1 cellular context compared by ENCODE assay signal in the genomic region with DNA sequence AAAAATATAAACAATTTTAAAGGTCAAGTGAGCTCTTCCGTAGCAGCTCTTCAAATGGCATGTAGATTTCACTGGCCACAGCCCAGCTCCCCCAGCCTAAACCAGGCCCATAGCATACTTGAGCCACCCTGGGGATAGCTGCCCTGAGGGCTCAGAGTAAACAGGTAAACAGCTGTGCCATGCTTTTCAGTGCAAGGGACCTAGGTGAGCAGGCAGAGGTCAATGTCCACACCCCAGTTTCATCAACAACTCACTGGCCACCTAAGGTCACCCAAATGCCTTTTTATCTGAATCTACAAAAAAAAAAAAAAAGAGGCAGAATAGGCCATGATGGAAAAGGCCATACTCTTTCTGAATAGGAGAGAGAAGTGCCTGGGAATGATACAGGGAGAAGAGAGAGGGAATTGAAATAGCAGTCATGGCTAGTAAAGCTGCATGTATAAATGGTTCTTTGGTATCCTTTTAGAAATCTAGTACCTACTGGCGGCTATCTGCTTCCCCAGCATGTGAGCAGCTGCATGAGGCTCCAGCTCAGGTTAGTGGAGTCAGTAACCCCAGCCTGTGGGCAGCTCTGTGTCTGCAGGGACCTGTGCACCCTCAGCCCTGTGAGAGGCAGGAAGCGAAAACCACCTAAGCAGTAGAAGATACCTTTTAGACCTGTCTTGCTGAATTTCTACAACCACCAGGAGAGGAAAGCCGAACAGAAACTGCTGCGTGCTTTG.
A peak's percentile ranks its signal among the peaks of the same experiment; 100 is the strongest.
TF ChIP-seq lines count a peak whose summit lies in the region.

No MANE protein-coding gene starts in this region.

TF ChIP-seq in HepG2, 621 proteins besides CTCF, POLR2A, EP300 and RAD21 (continued from another document and continues in another):
- TF ChIP-seq ZNF724P (CRISPR knock-in tag; IDR thresholded peaks at IDR 0.05; ENCODE audit: borderline replicate concordance) (0 out of 2 replicates have a peak, but pooled peaks have one; percentile 5), TBX2 (CRISPR knock-in tag; IDR thresholded peaks at IDR 0.05; ENCODE audit: borderline replicate concordance) (peak; percentile 93), MAFK (conservative IDR thresholded peaks at IDR 0.05 in 1 of 2, IDR thresholded peaks at IDR 0.05 in 1 of 2; ENCODE audit: low read length in 2 of 2) (no peak), MTF2 (CRISPR knock-in tag; IDR thresholded peaks at IDR 0.05; ENCODE audit: borderline replicate concordance) (no peak), POGZ (CRISPR knock-in tag; IDR thresholded peaks at IDR 0.05) (peak; percentile 65; the same call in 1 of the 2 replicates), KAT7 (CRISPR knock-in tag; IDR thresholded peaks at IDR 0.05; ENCODE audit: borderline replicate concordance) (peak; percentile 48; the same call in 1 of the 2 replicates), NRL (CRISPR knock-in tag; IDR thresholded peaks at IDR 0.05; ENCODE audit: borderline replicate concordance) (peak; percentile 62; the same call in 1 of the 2 replicates), KLF16 (CRISPR knock-in tag; IDR thresholded peaks at IDR 0.05) (peak in 1 of 2 experiments; percentile 88; a peak in 2 of 4 replicates), NFYB (CRISPR knock-in tag; IDR thresholded peaks at IDR 0.05) (0 out of 2 replicates have a peak, but pooled peaks have one; percentile 4), ARNTL (CRISPR knock-in tag; IDR thresholded peaks at IDR 0.05) (peak; percentile 72; the same call in 1 of the 2 replicates), TGIF2 (CRISPR knock-in tag; IDR thresholded peaks at IDR 0.05) (peak; percentile 32), SETDB1 (CRISPR knock-in tag; IDR thresholded peaks at IDR 0.05; ENCODE audit: borderline replicate concordance) (no peak), PHF8 (CRISPR knock-in tag; IDR thresholded peaks at IDR 0.05) (peak; percentile 43; the same call in 1 of the 2 replicates), ZNF572 (CRISPR knock-in tag; IDR thresholded peaks at IDR 0.05) (no peak), GATAD1 (CRISPR knock-in tag; IDR thresholded peaks at IDR 0.05) (peak; percentile 56; the same call in 1 of the 2 replicates), ZNF879 (CRISPR knock-in tag; IDR thresholded peaks at IDR 0.05) (no peak), ERF (CRISPR knock-in tag; IDR thresholded peaks at IDR 0.05) (peak; percentile 75), NR2F2 (IDR thresholded peaks at IDR 0.05; ENCODE audit: borderline replicate concordance, low read depth) (peak; percentile 51; the same call in 1 of the 2 replicates), TARDBP (CRISPR knock-in tag; IDR thresholded peaks at IDR 0.05) (peak; percentile 47; the same call in 1 of the 2 replicates), RARA (CRISPR knock-in tag; IDR thresholded peaks at IDR 0.05) (peak; percentile 90), ZNF136 (CRISPR knock-in tag; IDR thresholded peaks at IDR 0.05; ENCODE audit: low read depth) (no peak), ZNF451 (CRISPR knock-in tag; IDR thresholded peaks at IDR 0.05) (no peak), PITX1 (CRISPR knock-in tag; IDR thresholded peaks at IDR 0.05) (peak; percentile 37; the same call in 1 of the 2 replicates), HOXA5 (CRISPR knock-in tag; IDR thresholded peaks at IDR 0.05) (peak; percentile 16; the same call in 1 of the 2 replicates), ZNF546 (CRISPR knock-in tag; conservative IDR thresholded peaks at IDR 0.05) (no peak), ZNF317 (CRISPR knock-in tag; IDR thresholded peaks at IDR 0.05) (0 out of 2 replicates have a peak, but pooled peaks have one; percentile 25), ZMYM4 (CRISPR knock-in tag; IDR thresholded peaks at IDR 0.05) (peak; percentile 8), ZNF335 (CRISPR knock-in tag; IDR thresholded peaks at IDR 0.05) (peak; percentile 68; the same call in 1 of the 2 replicates), HDAC1 (CRISPR knock-in tag; IDR thresholded peaks at IDR 0.05) (peak; percentile 89), THAP11 (CRISPR knock-in tag; IDR thresholded peaks at IDR 0.05) (peak; percentile 72), MED13 (CRISPR knock-in tag; IDR thresholded peaks at IDR 0.05) (no peak), ZNF331 (CRISPR knock-in tag; IDR thresholded peaks at IDR 0.05) (peak; percentile 86; the same call in 1 of the 2 replicates), RCOR2 (CRISPR knock-in tag; IDR thresholded peaks at IDR 0.05) (peak; percentile 80), KDM6A (CRISPR knock-in tag; IDR thresholded peaks at IDR 0.05; ENCODE audit: low read depth) (peak; percentile 85), NPAS2 (CRISPR knock-in tag; IDR thresholded peaks at IDR 0.05; ENCODE audit: borderline replicate concordance) (no peak), FOXA3 (CRISPR knock-in tag; IDR thresholded peaks at IDR 0.05) (peak; percentile 96), HMG20A (CRISPR knock-in tag; IDR thresholded peaks at IDR 0.05; ENCODE audit: borderline replicate concordance) (peak; percentile 72), FOXA1 (IDR thresholded peaks at IDR 0.05) (no peak), FOXA1 (CRISPR knock-in tag; IDR thresholded peaks at IDR 0.05) (peak; percentile 93), ZNF761 (CRISPR knock-in tag; conservative IDR thresholded peaks at IDR 0.05) (0 out of 2 replicates have a peak, but pooled peaks have one; percentile 50), HOXD1 (CRISPR knock-in tag; IDR thresholded peaks at IDR 0.05) (no peak)
- TF ChIP-seq, protein P1, sequence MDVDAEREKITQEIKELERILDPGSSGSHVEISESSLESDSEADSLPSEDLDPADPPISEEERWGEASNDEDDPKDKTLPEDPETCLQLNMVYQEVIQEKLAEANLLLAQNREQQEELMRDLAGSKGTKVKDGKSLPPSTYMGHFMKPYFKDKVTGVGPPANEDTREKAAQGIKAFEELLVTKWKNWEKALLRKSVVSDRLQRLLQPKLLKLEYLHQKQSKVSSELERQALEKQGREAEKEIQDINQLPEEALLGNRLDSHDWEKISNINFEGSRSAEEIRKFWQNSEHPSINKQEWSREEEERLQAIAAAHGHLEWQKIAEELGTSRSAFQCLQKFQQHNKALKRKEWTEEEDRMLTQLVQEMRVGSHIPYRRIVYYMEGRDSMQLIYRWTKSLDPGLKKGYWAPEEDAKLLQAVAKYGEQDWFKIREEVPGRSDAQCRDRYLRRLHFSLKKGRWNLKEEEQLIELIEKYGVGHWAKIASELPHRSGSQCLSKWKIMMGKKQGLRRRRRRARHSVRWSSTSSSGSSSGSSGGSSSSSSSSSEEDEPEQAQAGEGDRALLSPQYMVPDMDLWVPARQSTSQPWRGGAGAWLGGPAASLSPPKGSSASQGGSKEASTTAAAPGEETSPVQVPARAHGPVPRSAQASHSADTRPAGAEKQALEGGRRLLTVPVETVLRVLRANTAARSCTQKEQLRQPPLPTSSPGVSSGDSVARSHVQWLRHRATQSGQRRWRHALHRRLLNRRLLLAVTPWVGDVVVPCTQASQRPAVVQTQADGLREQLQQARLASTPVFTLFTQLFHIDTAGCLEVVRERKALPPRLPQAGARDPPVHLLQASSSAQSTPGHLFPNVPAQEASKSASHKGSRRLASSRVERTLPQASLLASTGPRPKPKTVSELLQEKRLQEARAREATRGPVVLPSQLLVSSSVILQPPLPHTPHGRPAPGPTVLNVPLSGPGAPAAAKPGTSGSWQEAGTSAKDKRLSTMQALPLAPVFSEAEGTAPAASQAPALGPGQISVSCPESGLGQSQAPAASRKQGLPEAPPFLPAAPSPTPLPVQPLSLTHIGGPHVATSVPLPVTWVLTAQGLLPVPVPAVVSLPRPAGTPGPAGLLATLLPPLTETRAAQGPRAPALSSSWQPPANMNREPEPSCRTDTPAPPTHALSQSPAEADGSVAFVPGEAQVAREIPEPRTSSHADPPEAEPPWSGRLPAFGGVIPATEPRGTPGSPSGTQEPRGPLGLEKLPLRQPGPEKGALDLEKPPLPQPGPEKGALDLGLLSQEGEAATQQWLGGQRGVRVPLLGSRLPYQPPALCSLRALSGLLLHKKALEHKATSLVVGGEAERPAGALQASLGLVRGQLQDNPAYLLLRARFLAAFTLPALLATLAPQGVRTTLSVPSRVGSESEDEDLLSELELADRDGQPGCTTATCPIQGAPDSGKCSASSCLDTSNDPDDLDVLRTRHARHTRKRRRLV (CRISPR knock-in tag; IDR thresholded peaks at IDR 0.05), result 0 out of 2 replicates have a peak, but pooled peaks have one; percentile 27
- TF ChIP-seq, protein P2, sequence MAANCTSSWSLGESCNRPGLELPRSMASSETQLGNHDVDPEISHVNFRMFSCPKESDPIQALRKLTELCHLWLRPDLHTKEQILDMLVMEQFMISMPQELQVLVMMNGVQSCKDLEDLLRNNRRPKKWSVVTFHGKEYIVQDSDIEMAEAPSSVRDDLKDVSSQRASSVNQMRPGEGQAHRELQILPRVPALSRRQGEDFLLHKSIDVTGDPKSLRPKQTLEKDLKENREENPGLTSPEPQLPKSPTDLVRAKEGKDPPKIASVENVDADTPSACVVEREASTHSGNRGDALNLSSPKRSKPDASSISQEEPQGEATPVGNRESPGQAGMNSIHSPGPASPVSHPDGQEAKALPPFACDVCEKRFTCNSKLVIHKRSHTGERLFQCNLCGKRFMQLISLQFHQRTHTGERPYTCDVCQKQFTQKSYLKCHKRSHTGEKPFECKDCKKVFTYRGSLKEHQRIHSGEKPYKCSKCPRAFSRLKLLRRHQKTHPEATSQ (CRISPR knock-in tag; IDR thresholded peaks at IDR 0.05; ENCODE audit: borderline replicate concordance), result peak; percentile 56; the same call in 1 of the 2 replicates
- TF ChIP-seq, protein P3, sequence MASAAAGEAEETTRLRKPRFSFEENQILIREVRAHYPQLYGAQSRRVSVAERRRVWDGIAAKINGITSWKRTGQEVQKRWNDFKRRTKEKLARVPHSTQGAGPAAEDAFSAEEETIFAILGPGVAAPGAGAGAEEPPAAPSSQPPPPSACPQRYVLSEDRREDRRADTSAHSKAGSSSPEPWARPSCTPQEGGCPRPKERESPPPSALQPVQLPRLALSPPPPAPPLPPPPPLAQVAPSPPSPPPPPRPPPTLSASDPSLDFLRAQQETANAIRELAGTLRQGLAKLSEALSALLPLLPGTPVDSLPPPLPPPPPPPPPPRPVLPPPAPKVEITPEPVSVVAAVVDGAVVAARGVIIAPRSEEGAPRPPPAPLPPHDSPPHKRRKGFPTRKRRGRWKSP (CRISPR knock-in tag; IDR thresholded peaks at IDR 0.05), result peak; percentile 58; the same call in 1 of the 2 replicates
- TF ChIP-seq, protein P4, sequence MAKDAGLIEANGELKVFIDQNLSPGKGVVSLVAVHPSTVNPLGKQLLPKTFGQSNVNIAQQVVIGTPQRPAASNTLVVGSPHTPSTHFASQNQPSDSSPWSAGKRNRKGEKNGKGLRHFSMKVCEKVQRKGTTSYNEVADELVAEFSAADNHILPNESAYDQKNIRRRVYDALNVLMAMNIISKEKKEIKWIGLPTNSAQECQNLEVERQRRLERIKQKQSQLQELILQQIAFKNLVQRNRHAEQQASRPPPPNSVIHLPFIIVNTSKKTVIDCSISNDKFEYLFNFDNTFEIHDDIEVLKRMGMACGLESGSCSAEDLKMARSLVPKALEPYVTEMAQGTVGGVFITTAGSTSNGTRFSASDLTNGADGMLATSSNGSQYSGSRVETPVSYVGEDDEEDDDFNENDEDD (CRISPR knock-in tag; IDR thresholded peaks at IDR 0.05; ENCODE audit: borderline replicate concordance), result peak; percentile 14; the same call in 1 of the 2 replicates
- TF ChIP-seq, protein P5, sequence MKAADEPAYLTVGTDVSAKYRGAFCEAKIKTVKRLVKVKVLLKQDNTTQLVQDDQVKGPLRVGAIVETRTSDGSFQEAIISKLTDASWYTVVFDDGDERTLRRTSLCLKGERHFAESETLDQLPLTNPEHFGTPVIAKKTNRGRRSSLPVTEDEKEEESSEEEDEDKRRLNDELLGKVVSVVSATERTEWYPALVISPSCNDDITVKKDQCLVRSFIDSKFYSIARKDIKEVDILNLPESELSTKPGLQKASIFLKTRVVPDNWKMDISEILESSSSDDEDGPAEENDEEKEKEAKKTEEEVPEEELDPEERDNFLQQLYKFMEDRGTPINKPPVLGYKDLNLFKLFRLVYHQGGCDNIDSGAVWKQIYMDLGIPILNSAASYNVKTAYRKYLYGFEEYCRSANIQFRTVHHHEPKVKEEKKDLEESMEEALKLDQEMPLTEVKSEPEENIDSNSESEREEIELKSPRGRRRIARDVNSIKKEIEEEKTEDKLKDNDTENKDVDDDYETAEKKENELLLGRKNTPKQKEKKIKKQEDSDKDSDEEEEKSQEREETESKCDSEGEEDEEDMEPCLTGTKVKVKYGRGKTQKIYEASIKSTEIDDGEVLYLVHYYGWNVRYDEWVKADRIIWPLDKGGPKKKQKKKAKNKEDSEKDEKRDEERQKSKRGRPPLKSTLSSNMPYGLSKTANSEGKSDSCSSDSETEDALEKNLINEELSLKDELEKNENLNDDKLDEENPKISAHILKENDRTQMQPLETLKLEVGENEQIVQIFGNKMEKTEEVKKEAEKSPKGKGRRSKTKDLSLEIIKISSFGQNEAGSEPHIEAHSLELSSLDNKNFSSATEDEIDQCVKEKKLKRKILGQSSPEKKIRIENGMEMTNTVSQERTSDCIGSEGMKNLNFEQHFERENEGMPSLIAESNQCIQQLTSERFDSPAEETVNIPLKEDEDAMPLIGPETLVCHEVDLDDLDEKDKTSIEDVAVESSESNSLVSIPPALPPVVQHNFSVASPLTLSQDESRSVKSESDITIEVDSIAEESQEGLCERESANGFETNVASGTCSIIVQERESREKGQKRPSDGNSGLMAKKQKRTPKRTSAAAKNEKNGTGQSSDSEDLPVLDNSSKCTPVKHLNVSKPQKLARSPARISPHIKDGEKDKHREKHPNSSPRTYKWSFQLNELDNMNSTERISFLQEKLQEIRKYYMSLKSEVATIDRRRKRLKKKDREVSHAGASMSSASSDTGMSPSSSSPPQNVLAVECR (CRISPR knock-in tag; IDR thresholded peaks at IDR 0.05; ENCODE audit: borderline replicate concordance), result peak; percentile 60; the same call in 1 of the 2 replicates
- TF ChIP-seq, protein P6, sequence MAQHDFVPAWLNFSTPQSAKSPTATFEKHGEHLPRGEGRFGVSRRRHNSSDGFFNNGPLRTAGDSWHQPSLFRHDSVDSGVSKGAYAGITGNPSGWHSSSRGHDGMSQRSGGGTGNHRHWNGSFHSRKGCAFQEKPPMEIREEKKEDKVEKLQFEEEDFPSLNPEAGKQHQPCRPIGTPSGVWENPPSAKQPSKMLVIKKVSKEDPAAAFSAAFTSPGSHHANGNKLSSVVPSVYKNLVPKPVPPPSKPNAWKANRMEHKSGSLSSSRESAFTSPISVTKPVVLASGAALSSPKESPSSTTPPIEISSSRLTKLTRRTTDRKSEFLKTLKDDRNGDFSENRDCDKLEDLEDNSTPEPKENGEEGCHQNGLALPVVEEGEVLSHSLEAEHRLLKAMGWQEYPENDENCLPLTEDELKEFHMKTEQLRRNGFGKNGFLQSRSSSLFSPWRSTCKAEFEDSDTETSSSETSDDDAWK (CRISPR knock-in tag; IDR thresholded peaks at IDR 0.05), result no peak
- TF ChIP-seq, protein P7, sequence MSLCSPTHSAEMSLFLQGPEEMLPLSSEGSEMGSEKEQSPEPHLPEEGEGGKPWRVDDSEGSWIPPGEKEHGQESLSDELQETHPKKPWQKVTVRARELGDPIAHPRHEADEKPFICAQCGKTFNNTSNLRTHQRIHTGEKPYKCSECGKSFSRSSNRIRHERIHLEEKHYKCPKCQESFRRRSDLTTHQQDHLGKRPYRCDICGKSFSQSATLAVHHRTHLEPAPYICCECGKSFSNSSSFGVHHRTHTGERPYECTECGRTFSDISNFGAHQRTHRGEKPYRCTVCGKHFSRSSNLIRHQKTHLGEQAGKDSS (CRISPR knock-in tag; IDR thresholded peaks at IDR 0.05; ENCODE audit: borderline replicate concordance, low read depth), result no peak; the same call in 1 of the 2 replicates
- TF ChIP-seq, protein P8, sequence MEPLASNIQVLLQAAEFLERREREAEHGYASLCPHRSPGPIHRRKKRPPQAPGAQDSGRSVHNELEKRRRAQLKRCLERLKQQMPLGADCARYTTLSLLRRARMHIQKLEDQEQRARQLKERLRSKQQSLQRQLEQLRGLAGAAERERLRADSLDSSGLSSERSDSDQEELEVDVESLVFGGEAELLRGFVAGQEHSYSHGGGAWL (CRISPR knock-in tag; IDR thresholded peaks at IDR 0.05), result no peak
